ENCODE assay signal across 7 cellular contexts in the genomic region with DNA sequence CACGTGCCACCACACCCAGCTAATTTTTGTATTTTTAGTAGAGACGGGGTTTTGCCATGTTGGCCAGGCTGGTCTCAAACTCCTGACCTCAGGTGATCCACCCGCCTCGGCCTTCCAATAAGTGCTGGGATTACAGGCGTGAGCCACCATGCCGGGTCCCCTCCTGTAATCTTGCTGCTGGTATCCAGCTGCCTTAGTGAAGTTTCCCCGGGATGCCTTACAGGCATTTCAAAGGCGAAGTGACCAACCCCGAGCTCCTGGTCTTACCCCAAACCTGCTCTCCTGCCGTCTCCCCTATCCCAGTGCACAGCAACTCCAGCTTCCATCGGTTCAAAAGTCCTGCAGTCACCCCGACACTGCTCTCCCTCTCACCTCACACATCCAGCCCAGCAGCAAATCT. TPM values are rescaled to one million over a fixed set of nuclear protein-coding genes. Genes with fewer than 3 reads are reported as not detected.
"Had no signal": no experiment of that assay in that cellular context is flagged by ENCODE, and none has a peak within 500 bp of the region (broad histone marks: within the 10 kb centered on the region; RNA-seq: fewer than 3 reads in every experiment).

No MANE protein-coding gene starts in this region.

RNA-seq across cellular contexts. Expression of a gene that starts 3.5 kb away (rescaled TPM):
- total RNA-seq: GM23248, GM23338, H1, H4, H7, H9, HFFc6 had no signal
- polyA plus RNA-seq: GM23248, GM23338, H1 had no signal

RNA-seq across cellular contexts. Expression of a gene that starts 23.5 kb away (rescaled TPM):
- total RNA-seq: GM23248, GM23338, H1, H4, H7, H9, HFFc6 had no signal
- polyA plus RNA-seq: GM23248, GM23338, H1 had no signal

RNA-seq across cellular contexts. Expression of a gene that starts 56.8 kb away (rescaled TPM):
- total RNA-seq: GM23248, H4, H7, HFFc6 had no signal
- polyA plus RNA-seq: GM23248 had no signal
